Comparison of ENCODE assay signal across 8 cellular contexts in genomic region chr13:27171830-27172494, GRCh38. TPM values are rescaled to one million over a fixed set of nuclear protein-coding genes. Genes with fewer than 3 reads are reported as not detected.
DNase-seq lines count a peak whose midpoint lies in the region; TF ChIP-seq lines count a peak whose summit lies in the region.

No MANE protein-coding gene starts in this region.

- peak overlapping the region; percentile 73 to 84 for H3K4me3 Mint-ChIP-seq in H9
- H3K4me3 Mint-ChIP-seq in activated naive CD4-positive, alpha-beta T cell treated with anti-CD3 and anti-CD28 coated beads, Interleukin-2, amount 50 U/mL, for 24 hours: peak overlapping the region; percentile 90

- no peak overlapping the region for H2BK120ac ChIP-seq in H9 (ENCODE audit: low read depth, low read length, poor library complexity, severe bottlenecking)

- no peak overlapping the region for H2AK5ac ChIP-seq in H9 (ENCODE audit: insufficient read length, low read length)

- DNase-seq in GM06990 (ENCODE audit: extremely low read depth, insufficient read length) (peak; percentile 96), H9 (peak; percentile 85), MM.1S (peak; percentile 83), SK-N-MC (ENCODE audit: low read depth, low spot score) (no peak), globus pallidus (ENCODE audit: low spot score) (peak; percentile 91), osteoblast (ENCODE audit: insufficient read length, low spot score, missing footprints) (peak; percentile 100), testis (peak; percentile 91)

- H4K20me1 ChIP-seq in H9 (ENCODE audit: control insufficient read depth, insufficient read depth, insufficient read length) (no peaks in the 10 kb centered on the region), MM.1S (ENCODE audit: insufficient read depth, low read length) (no peaks in the 10 kb centered on the region), osteoblast (ENCODE audit: insufficient read depth, low read length) (peaks cover 26% of the 10 kb centered on the region)

- peaks cover 3% of the 10 kb centered on the region for H3K79me1 ChIP-seq in H9 (ENCODE audit: insufficient read depth, low read depth, low read length, poor library complexity, severe bottlenecking)

- H3K4me1 Mint-ChIP-seq in H9: peaks cover 29 to 32% of the 10 kb centered on the region in 2 experiments
- peaks cover 60% of the 10 kb centered on the region for H3K4me1 Mint-ChIP-seq in activated naive CD4-positive, alpha-beta T cell treated with anti-CD3 and anti-CD28 coated beads, Interleukin-2, amount 50 U/mL, for 24 hours

- peaks cover 5% of the 10 kb centered on the region for H3K23me2 ChIP-seq in H9 (ENCODE audit: insufficient read length, low read depth, low read length, poor library complexity, severe bottlenecking)

- no peak overlapping the region for H3T11ph ChIP-seq in H9 (ENCODE audit: low read length)

- H3K9me3 ChIP-seq in H9 (ENCODE audit: control insufficient read depth, low read depth, low read length): no peaks in the 10 kb centered on the region
- no peaks in the 10 kb centered on the region for H3K9me3 ChIP-seq in MM.1S (replicated peaks; ENCODE audit: insufficient read depth, low read length)
- no peaks in the 10 kb centered on the region for H3K9me3 ChIP-seq in SK-N-MC (ENCODE audit: low read depth, low read length)
- H3K9me3 ChIP-seq in osteoblast (ENCODE audit: low read depth, low read length): no peaks in the 10 kb centered on the region
- no peaks in the 10 kb centered on the region for H3K9me3 ChIP-seq in testis

- H4K91ac ChIP-seq in H9 (ENCODE audit: insufficient read length, low read depth, low read length): no peak overlapping the region

- no peaks in the 10 kb centered on the region for H3K9me2 ChIP-seq in MM.1S (replicated peaks; ENCODE audit: insufficient read depth, low read length)

- H2BK12ac ChIP-seq in H9 (ENCODE audit: insufficient read length, low read depth, low read length): no peak overlapping the region

- H3K36me3 ChIP-seq in GM06990 (ENCODE audit: control insufficient read depth, insufficient read depth, low read length) (no peaks in the 10 kb centered on the region), MM.1S (replicated peaks; ENCODE audit: insufficient read depth, low read length) (no peaks in the 10 kb centered on the region), SK-N-MC (ENCODE audit: insufficient read depth, low read length) (no peaks in the 10 kb centered on the region), osteoblast (ENCODE audit: insufficient read depth, low read length) (no peaks in the 10 kb centered on the region), testis (ENCODE audit: low read depth, missing control alignments) (no peaks in the 10 kb centered on the region)

- H3K4me1 ChIP-seq in H9 (ENCODE audit: insufficient read depth, low read length) (peaks cover 3% of the 10 kb centered on the region; the same call in 1 of the 2 replicates), MM.1S (ENCODE audit: low read length) (no peaks in the 10 kb centered on the region), osteoblast (ENCODE audit: insufficient read depth, low read length) (peaks cover 38% of the 10 kb centered on the region), testis (peaks cover 12% of the 10 kb centered on the region)

- H3K27me3 Mint-ChIP-seq in H9 (ENCODE audit: low read depth): peaks cover 1% of the 10 kb centered on the region; the same call in 1 of the 2 replicates
- no peaks in the 10 kb centered on the region for H3K27me3 Mint-ChIP-seq in activated naive CD4-positive, alpha-beta T cell treated with anti-CD3 and anti-CD28 coated beads, Interleukin-2, amount 50 U/mL, for 24 hours

- H3K56ac ChIP-seq in H9 (ENCODE audit: insufficient read length, low read depth, low read length): no peak overlapping the region

- no peak overlapping the region for H4K5ac ChIP-seq in H9 (ENCODE audit: insufficient read length, low read depth, low read length)

- peak overlapping the region in 1 of 3 experiments; percentile 23; a peak in 2 of 7 replicates for H3K27ac Mint-ChIP-seq in H9
- peak overlapping the region; percentile 89 for H3K27ac Mint-ChIP-seq in activated naive CD4-positive, alpha-beta T cell treated with anti-CD3 and anti-CD28 coated beads, Interleukin-2, amount 50 U/mL, for 24 hours

- intact Hi-C loops in testis (cut with DNase I; ENCODE audit: low total_unique reads): no loop called here

- peaks cover 7% of the 10 kb centered on the region; the same call in 1 of the 2 replicates for H3F3A ChIP-seq in MM.1S (ENCODE audit: insufficient read depth, low read length)

- H2BK20ac ChIP-seq in H9 (ENCODE audit: low read depth, low read length, poor library complexity, severe bottlenecking): no peak overlapping the region

- peak overlapping the region; percentile 84 for H3K4me3 ChIP-seq in GM06990 (replicated peaks; ENCODE audit: low read depth, low read length)
- H3K4me3 ChIP-seq in MM.1S (ENCODE audit: low read length): peak overlapping the region; percentile 68
- peak overlapping the region; percentile 93 for H3K4me3 ChIP-seq in SK-N-MC
- peak overlapping the region; percentile 87 for H3K4me3 ChIP-seq in osteoblast (ENCODE audit: insufficient read depth, low read length)
- H3K4me3 ChIP-seq in testis: peak overlapping the region; percentile 81 to 87

- no peaks in the 10 kb centered on the region; a peak in 1 of 5 replicates for H3K9me3 Mint-ChIP-seq in H9
- no peaks in the 10 kb centered on the region for H3K9me3 Mint-ChIP-seq in activated naive CD4-positive, alpha-beta T cell treated with anti-CD3 and anti-CD28 coated beads, Interleukin-2, amount 50 U/mL, for 24 hours

- no peaks in the 10 kb centered on the region for H3K27me3 ChIP-seq in GM06990 (replicated peaks; ENCODE audit: control insufficient read depth, insufficient read depth, low read length)
- no peaks in the 10 kb centered on the region for H3K27me3 ChIP-seq in H9 (ENCODE audit: insufficient read depth, low read length)
- H3K27me3 ChIP-seq in MM.1S (replicated peaks; ENCODE audit: insufficient read depth, low read length): no peaks in the 10 kb centered on the region
- H3K27me3 ChIP-seq in osteoblast (ENCODE audit: insufficient read depth, low read length): no peaks in the 10 kb centered on the region
- no peaks in the 10 kb centered on the region for H3K27me3 ChIP-seq in testis

- no peak overlapping the region for H3K23ac ChIP-seq in H9 (ENCODE audit: insufficient read length, low read depth, low read length)

- no peak overlapping the region for H3K27ac ChIP-seq in H9 (ENCODE audit: insufficient read length, low read depth, low read length)
- H3K27ac ChIP-seq in MM.1S (ENCODE audit: low read length): peak overlapping the region; percentile 54; the same call in 1 of the 2 replicates
- peak overlapping the region; percentile 51; the same call in 1 of the 2 replicates for H3K27ac ChIP-seq in SK-N-MC
- H3K27ac ChIP-seq in osteoblast (ENCODE audit: low read depth, low read length): peak overlapping the region; percentile 83
- H3K27ac ChIP-seq in testis: peak overlapping the region; percentile 61 to 96

- peaks cover 22% of the 10 kb centered on the region; the same call in 1 of the 2 replicates for H3K79me2 ChIP-seq in H9 (ENCODE audit: insufficient read depth, low read length)
- peaks cover 25% of the 10 kb centered on the region for H3K79me2 ChIP-seq in MM.1S (ENCODE audit: low read length)
- H3K79me2 ChIP-seq in osteoblast (ENCODE audit: insufficient read depth, low read length): peaks cover 39% of the 10 kb centered on the region

- H3K14ac ChIP-seq in H9 (ENCODE audit: insufficient read depth, low read length): no peak overlapping the region; the same call in 1 of the 2 replicates

- no peak for TF ChIP-seq POLR2A in testis (IDR thresholded peaks at IDR 0.05)

- no peaks in the 10 kb centered on the region for H3K36me3 Mint-ChIP-seq in H9 (ENCODE audit: insufficient read depth in 1 of 3, low read depth in 3 of 3)
- H3K36me3 Mint-ChIP-seq in activated naive CD4-positive, alpha-beta T cell treated with anti-CD3 and anti-CD28 coated beads, Interleukin-2, amount 50 U/mL, for 24 hours: no peaks in the 10 kb centered on the region

- H2BK15ac ChIP-seq in H9 (ENCODE audit: low read depth, low read length): no peak overlapping the region

- H3K4me2 ChIP-seq in H9 (ENCODE audit: insufficient read depth, insufficient read length, low read length): peak overlapping the region; percentile 63
- peak overlapping the region; percentile 54; the same call in 1 of the 2 replicates for H3K4me2 ChIP-seq in MM.1S (ENCODE audit: low read depth, low read length)
- peak overlapping the region; percentile 91 for H3K4me2 ChIP-seq in osteoblast (ENCODE audit: insufficient read depth, low read length)

- WGBS in H9 (ENCODE audit: extremely low coverage, insufficient read length, low lambda C conversion rate): no CpG with 5 or more reads among the region's 73 CpGs
- WGBS in testis, 2 donors: 0% methylated on average over 17 to 37 of the region's 73 CpGs

- H2AFZ ChIP-seq in H9 (ENCODE audit: low read length) (no peak overlapping the region), MM.1S (ENCODE audit: low read length) (peak overlapping the region; percentile 77), osteoblast (ENCODE audit: low read length) (peak overlapping the region; percentile 86)

- H2BK5ac ChIP-seq in H9 (ENCODE audit: insufficient read length, low read length): no peak overlapping the region

- H3K18ac ChIP-seq in H9 (ENCODE audit: insufficient read length, low read depth, low read length): no peak overlapping the region

- H3K9ac ChIP-seq in H9 (ENCODE audit: extremely low read depth, insufficient read length, low read length): no peak overlapping the region
- H3K9ac ChIP-seq in MM.1S (ENCODE audit: low read length): peak overlapping the region; percentile 53
- H3K9ac ChIP-seq in SK-N-MC (ENCODE audit: insufficient read length): peak overlapping the region; percentile 76

- TF ChIP-seq CTCF in GM06990 (IDR thresholded peaks at IDR 0.05; ENCODE audit: insufficient read depth, low read length, poor library complexity, severe bottlenecking): no peak
- no peak for TF ChIP-seq CTCF in H9 (conservative IDR thresholded peaks at IDR 0.05)
- TF ChIP-seq CTCF in MM.1S (IDR thresholded peaks at IDR 0.05; ENCODE audit: low read length): no peak
- no peak for TF ChIP-seq CTCF in osteoblast (IDR thresholded peaks at IDR 0.05; ENCODE audit: extremely low read depth, low read depth, low read length)
- no peak for TF ChIP-seq CTCF in testis (IDR thresholded peaks at IDR 0.05)

- H4K8ac ChIP-seq in H9 (replicated peaks; ENCODE audit: insufficient read length, low read depth, low read length): no peak overlapping the region

- no peak overlapping the region for H3K4ac ChIP-seq in H9 (ENCODE audit: low read depth, low read length)

RNA-seq across cellular contexts. Expression of gene USP12, which starts 0.4 kb away (rescaled TPM):
- total RNA-seq in H9 (2021) (22.6 and 24.8 TPM in 2 replicates), osteoblast (20.9 and 24.6 TPM in 2 replicates), testis (10 to 100 TPM; 26.1 to 30.2 TPM)
- polyA plus RNA-seq in testis (ENCODE audit: insufficient read depth, low read depth, low replicate concordance): 24.3 TPM
